In genomic region chr7:121304259-121304658, GRCh38 we compare ENCODE assay signal across 32 cellular contexts. TPM values are rescaled to one million over a fixed set of nuclear protein-coding genes. Genes with fewer than 3 reads are reported as not detected.
"Had no signal": no experiment of that assay in that cellular context is flagged by ENCODE, and none has a peak within 500 bp of the region (broad histone marks: within the 10 kb centered on the region; RNA-seq: fewer than 3 reads in every experiment).

No MANE protein-coding gene starts in this region.

- H3K4me3 Mint-ChIP-seq: activated CD4-positive, alpha-beta memory T cell treated with anti-CD3 and anti-CD28 coated beads for 36 hours; activated CD4-positive, alpha-beta T cell treated with anti-CD3 and anti-CD28 coated beads, Interleukin-2, amount 10 ng/mL, durations not matched to agents 24 days and 14 days; activated T-cell treated with anti-CD3 and anti-CD28 coated beads, Interleukin-2, amount 50 U/mL, for 24 hours; central memory CD8-positive, alpha-beta T cell; naive B cell; stimulated activated effector memory CD8-positive, alpha-beta T cell treated with anti-CD3 and anti-CD28 coated beads, Interleukin-12 subunit alpha, Interleukin-12 subunit beta, amount 100 ng/mL, for 72 hours; stimulated activated naive CD8-positive, alpha-beta T cell treated with anti-CD3 and anti-CD28 coated beads, Interleukin-15, amount 100 ng/mL, for 72 hours; T-helper 17 cell; type B pancreatic cell had no signal

- H3K4me3 ChIP-seq: esophagus squamous epithelium, gastroesophageal sphincter, ovary, sigmoid colon, uterus had no signal

- H3K4me1 Mint-ChIP-seq: activated CD4-positive, alpha-beta T cell treated with anti-CD3 and anti-CD28 coated beads, Interleukin-2, amount 10 ng/mL, durations not matched to agents 24 days and 14 days; central memory CD8-positive, alpha-beta T cell; T-helper 17 cell had no signal

- H3K27me3 ChIP-seq: esophagus squamous epithelium, gastroesophageal sphincter, ovary, sigmoid colon, uterus had no signal

- H3K27ac Mint-ChIP-seq: activated CD4-positive, alpha-beta memory T cell treated with anti-CD3 and anti-CD28 coated beads for 36 hours; activated CD4-positive, alpha-beta T cell treated with anti-CD3 and anti-CD28 coated beads, Interleukin-2, amount 10 ng/mL, durations not matched to agents 24 days and 14 days; activated T-cell treated with anti-CD3 and anti-CD28 coated beads, Interleukin-2, amount 50 U/mL, for 24 hours; naive B cell; progenitor cell of endocrine pancreas; stimulated activated effector memory CD8-positive, alpha-beta T cell treated with anti-CD3 and anti-CD28 coated beads, Interleukin-12 subunit alpha, Interleukin-12 subunit beta, amount 100 ng/mL, for 72 hours; stimulated activated naive CD8-positive, alpha-beta T cell treated with anti-CD3 and anti-CD28 coated beads, Interleukin-15, amount 100 ng/mL, for 72 hours; T-helper 17 cell; type B pancreatic cell had no signal

- H3K36me3 Mint-ChIP-seq: activated CD4-positive, alpha-beta memory T cell treated with anti-CD3 and anti-CD28 coated beads for 36 hours; stimulated activated effector memory CD8-positive, alpha-beta T cell treated with anti-CD3 and anti-CD28 coated beads, Interleukin-12 subunit alpha, Interleukin-12 subunit beta, amount 100 ng/mL, for 72 hours; type B pancreatic cell had no signal

- H3K27ac ChIP-seq: esophagus squamous epithelium, gastroesophageal sphincter, ovary, sigmoid colon, uterus had no signal

- H3K36me3 ChIP-seq: esophagus squamous epithelium, gastroesophageal sphincter, ovary, sigmoid colon, uterus had no signal

- H3K9me3 Mint-ChIP-seq: activated CD4-positive, alpha-beta memory T cell treated with anti-CD3 and anti-CD28 coated beads for 36 hours; activated CD4-positive, alpha-beta T cell treated with anti-CD3 and anti-CD28 coated beads, Interleukin-2, amount 10 ng/mL, durations not matched to agents 24 days and 14 days; activated T-cell treated with anti-CD3 and anti-CD28 coated beads, Interleukin-2, amount 50 U/mL, for 24 hours; central memory CD8-positive, alpha-beta T cell; stimulated activated effector memory CD8-positive, alpha-beta T cell treated with anti-CD3 and anti-CD28 coated beads, Interleukin-12 subunit alpha, Interleukin-12 subunit beta, amount 100 ng/mL, for 72 hours; stimulated activated naive CD8-positive, alpha-beta T cell treated with anti-CD3 and anti-CD28 coated beads, Interleukin-15, amount 100 ng/mL, for 72 hours; type B pancreatic cell had no signal

- H3K9me3 ChIP-seq: esophagus squamous epithelium, gastroesophageal sphincter, ovary, sigmoid colon, uterus had no signal

- DNase-seq: activated CD4-positive, alpha-beta memory T cell treated with anti-CD3 and anti-CD28 coated beads for 36 hours; activated CD4-positive, alpha-beta T cell treated with anti-CD3 and anti-CD28 coated beads, Interleukin-2, amount 10 ng/mL, durations not matched to agents 24 days and 14 days; activated CD4-positive, CD25-positive, alpha-beta regulatory T cell treated with anti-CD3 and anti-CD28 coated beads, Interleukin-2, amount 50 U/mL, for 72 hours; activated CD8-positive, alpha-beta memory T cell treated with anti-CD3 and anti-CD28 coated beads, Interleukin-2, amount 50 U/mL, for 4 hours; activated gamma-delta T cell treated with Interleukin-2 at 50 U/mL for 16 hours; activated naive CD4-positive, alpha-beta T cell treated with anti-CD3 and anti-CD28 coated beads, Interleukin-2, amount 50 U/mL, for 16 hours; activated T-cell treated with anti-CD3 and anti-CD28 coated beads, Interleukin-2, amount 50 U/mL, for 24 hours; amygdala; dermis blood vessel endothelial cell; effector CD4-positive, alpha-beta T cell; esophagus squamous epithelium; hippocampal formation; left cardiac atrium; left ventricle myocardium superior; naive B cell; ovary; sigmoid colon; small intestine; stimulated activated CD4-positive, alpha-beta T cell treated with anti-CD3 and anti-CD28 coated beads, Interleukin-4, amount 100 ng/mL, for 24 hours; stimulated activated naive CD8-positive, alpha-beta T cell treated with anti-CD3 and anti-CD28 coated beads, Interleukin-15, amount 100 ng/mL, for 72 hours; substantia nigra; T-helper 17 cell; uterus had no signal

- H3K4me1 ChIP-seq: gastroesophageal sphincter, uterus had no signal

- H3K27me3 Mint-ChIP-seq: naive B cell, progenitor cell of endocrine pancreas, type B pancreatic cell had no signal

RNA-seq across cellular contexts. Expression of gene WNT16, which starts 24.5 kb away (rescaled TPM):
- total RNA-seq: activated CD4-positive, alpha-beta memory T cell treated with anti-CD3 and anti-CD28 coated beads for 36 hours; activated CD4-positive, alpha-beta T cell treated with anti-CD3 and anti-CD28 coated beads, Interleukin-2, amount 10 ng/mL, durations not matched to agents 24 days and 14 days; bronchial epithelial cell; dermis blood vessel endothelial cell; left cardiac atrium; left ventricle myocardium superior; lung microvascular endothelial cell; progenitor cell of endocrine pancreas; T-helper 17 cell had no signal
- polyA plus RNA-seq: keratinocyte, neural cell had no signal
